Comparison of ENCODE assay signal across 12 cellular contexts in the genomic region with DNA sequence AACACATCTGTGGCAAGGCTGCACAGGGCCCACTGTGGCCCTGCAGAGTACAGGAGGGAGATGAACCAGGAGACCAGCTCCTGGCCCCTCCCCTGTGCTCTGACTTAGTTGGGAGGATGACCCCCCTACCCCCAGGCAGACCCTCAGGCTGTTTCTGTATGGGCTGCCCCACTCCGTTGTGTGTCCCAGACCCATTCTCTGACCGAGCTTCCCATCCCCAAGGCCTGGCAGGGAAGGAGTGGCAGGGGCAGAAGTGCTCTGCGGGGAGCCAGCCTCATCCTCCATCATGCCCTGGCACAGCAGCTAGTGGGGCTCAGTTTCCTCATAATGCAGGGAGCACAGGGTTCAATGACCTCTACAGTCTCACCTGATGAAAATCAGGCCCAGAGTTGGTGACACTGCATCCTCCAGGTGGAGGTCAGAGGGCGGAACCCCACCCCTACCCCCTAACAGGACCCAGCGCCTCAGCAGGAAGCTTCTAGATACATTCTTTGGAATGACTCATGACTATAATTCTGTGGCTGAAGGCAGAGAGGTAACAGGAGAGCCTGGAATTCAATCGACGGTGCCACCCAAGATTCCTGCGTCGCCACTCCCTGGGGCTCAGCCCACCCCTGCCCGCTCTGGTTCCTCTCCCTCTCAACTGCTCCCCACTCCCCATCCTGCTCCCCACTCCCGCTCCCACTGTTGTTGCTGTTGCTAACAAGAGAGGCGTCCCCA. TPM values are rescaled to one million over a fixed set of nuclear protein-coding genes. Genes with fewer than 3 reads are reported as not detected.
DNase-seq lines count a peak whose midpoint lies in the region; ATAC-seq, FAIRE-seq and TF ChIP-seq lines count a peak whose summit lies in the region.
"Had no signal": no experiment of that assay in that cellular context is flagged by ENCODE, and none has a peak within 500 bp of the region (broad histone marks: within the 10 kb centered on the region; RNA-seq: fewer than 3 reads in every experiment).

No MANE protein-coding gene starts in this region.

- CTCF ChIA-PET in HEK293T (lab: Yijun Ruan, JAX) = no interaction called here

- H2AFZ ChIP-seq in hepatocyte = no peak overlapping the region

- intact Hi-C loops in gastrocnemius medialis (cut with DNase I; ENCODE audit: low total_unique reads) = loop anchor here (1.0 to 2.0 kb wide), 2 partner anchors 25 to 43 kb away; no protein-coding TSS in a partner anchor
- intact Hi-C loops in activated T-helper 1 cell treated with anti-CD3 and anti-CD28 coated beads, Interleukin-12 subunit alpha, Interleukin-12 subunit beta, Interleukin-2, Interleukin-4 antibody, amounts not matched to agents 30 ng/mL and 10 ng/mL and 1 ng/mL, durations not matched to agents 14 hours and 24 hours and 36 hours (cut with micrococcal nuclease) = no loop called here

- H3K36me3 ChIP-seq in hepatocyte (replicated peaks; ENCODE audit: insufficient read depth, low read depth) (no peaks in the 10 kb centered on the region), gastrocnemius medialis (no peaks in the 10 kb centered on the region)
- H3K36me3 ChIP-seq: right lobe of liver had no signal

- H4K20me1 ChIP-seq in hepatocyte (ENCODE audit: insufficient read depth, poor library complexity, severe bottlenecking) = no peaks in the 10 kb centered on the region

- ATAC-seq in gastrocnemius medialis = peak; percentile 66 to 82
- no peak for ATAC-seq in GM19467 (IDR thresholded peaks at IDR 0.05; ENCODE audit: unreplicated experiment)

- peak; percentile 85 for DNase-seq in H54 (ENCODE audit: insufficient read length, low spot score)
- peak; percentile 48 for DNase-seq in amniotic epithelial cell (ENCODE audit: low read depth)
- peak; percentile 48 for DNase-seq in hepatocyte (ENCODE audit: low spot score)
- DNase-seq in gastrocnemius medialis = peak in 1 of 2 donors; percentile 45
- DNase-seq in HEK293T (ENCODE audit: extremely low spot score) = no peak
- DNase-seq in T-helper 9 cell = no peak
- DNase-seq in activated T-helper 1 cell treated with anti-CD3 and anti-CD28 coated beads, Interleukin-12 subunit alpha, Interleukin-12 subunit beta, Interleukin-2, Interleukin-4 antibody, amounts not matched to agents 30 ng/mL and 10 ng/mL and 1 ng/mL, durations not matched to agents 14 hours and 24 hours and 36 hours (ENCODE audit: low spot score) = no peak
- DNase-seq: activated CD4-positive, alpha-beta memory T cell treated with anti-CD3 and anti-CD28 coated beads for 36 hours; MM.1S; right lobe of liver; stimulated activated naive CD4-positive, alpha-beta T cell had no signal

- no peak overlapping the region for H3K4me2 ChIP-seq in hepatocyte

- H3K4me1 Mint-ChIP-seq in activated T-helper 1 cell treated with anti-CD3 and anti-CD28 coated beads, Interleukin-12 subunit alpha, Interleukin-12 subunit beta, Interleukin-2, Interleukin-4 antibody, amounts not matched to agents 30 ng/mL and 10 ng/mL and 1 ng/mL, durations not matched to agents 14 hours and 24 hours and 36 hours (ENCODE audit: low read depth) = no peaks in the 10 kb centered on the region

- H3K27me3 ChIP-seq in hepatocyte (no peaks in the 10 kb centered on the region), gastrocnemius medialis (no peaks in the 10 kb centered on the region)
- H3K27me3 ChIP-seq: right lobe of liver had no signal

- 81% methylated on average over 11 of the region's 12 CpGs for WGBS in hepatocyte (ENCODE audit: low lambda C conversion rate, missing lambda C conversion rate)

- no peaks in the 10 kb centered on the region for H3K9me3 Mint-ChIP-seq in activated T-helper 1 cell treated with anti-CD3 and anti-CD28 coated beads, Interleukin-12 subunit alpha, Interleukin-12 subunit beta, Interleukin-2, Interleukin-4 antibody, amounts not matched to agents 30 ng/mL and 10 ng/mL and 1 ng/mL, durations not matched to agents 14 hours and 24 hours and 36 hours
- H3K9me3 Mint-ChIP-seq: activated CD4-positive, alpha-beta memory T cell treated with anti-CD3 and anti-CD28 coated beads for 36 hours had no signal

- no peak overlapping the region for H3K4me3 ChIP-seq in hepatocyte
- no peak overlapping the region for H3K4me3 ChIP-seq in gastrocnemius medialis
- H3K4me3 ChIP-seq: right lobe of liver had no signal

- no peak overlapping the region for H3K4me3 Mint-ChIP-seq in activated T-helper 1 cell treated with anti-CD3 and anti-CD28 coated beads, Interleukin-12 subunit alpha, Interleukin-12 subunit beta, Interleukin-2, Interleukin-4 antibody, amounts not matched to agents 30 ng/mL and 10 ng/mL and 1 ng/mL, durations not matched to agents 14 hours and 24 hours and 36 hours
- H3K4me3 Mint-ChIP-seq: activated CD4-positive, alpha-beta memory T cell treated with anti-CD3 and anti-CD28 coated beads for 36 hours had no signal

- no peak overlapping the region for H3K27ac Mint-ChIP-seq in activated T-helper 1 cell treated with anti-CD3 and anti-CD28 coated beads, Interleukin-12 subunit alpha, Interleukin-12 subunit beta, Interleukin-2, Interleukin-4 antibody, amounts not matched to agents 30 ng/mL and 10 ng/mL and 1 ng/mL, durations not matched to agents 14 hours and 24 hours and 36 hours
- H3K27ac Mint-ChIP-seq: activated CD4-positive, alpha-beta memory T cell treated with anti-CD3 and anti-CD28 coated beads for 36 hours had no signal

- in situ Hi-C loops in gastrocnemius medialis (cut with MboI; ENCODE audit: low sequenced_read_pairs in 4 of 4) = no loop called here

- no peak for FAIRE-seq in H54 (lab: Jason Lieb, UNC)

- POLR2A ChIA-PET in HEK293T (lab: Yijun Ruan, JAX) = no interaction called here

- H3K4me1 ChIP-seq in hepatocyte (ENCODE audit: insufficient read depth) (peaks cover 11% of the 10 kb centered on the region), gastrocnemius medialis (peaks cover 41 to 61% of the 10 kb centered on the region in 2 donors)

- no peak for TF ChIP-seq POLR2A in H54 (IDR thresholded peaks at IDR 0.05; ENCODE audit: low read depth, low read length)
- no peak for TF ChIP-seq POLR2A in gastrocnemius medialis (IDR thresholded peaks at IDR 0.05)

- H3K27ac ChIP-seq in hepatocyte = peak overlapping the region; percentile 84
- peak overlapping the region; percentile 76 to 82 (median 79) for H3K27ac ChIP-seq in gastrocnemius medialis
- H3K27ac ChIP-seq: right lobe of liver had no signal

- H3K9me2 ChIP-seq in hepatocyte (replicated peaks; ENCODE audit: insufficient read depth) = no peaks in the 10 kb centered on the region

- no peaks in the 10 kb centered on the region for H3K36me3 Mint-ChIP-seq in activated T-helper 1 cell treated with anti-CD3 and anti-CD28 coated beads, Interleukin-12 subunit alpha, Interleukin-12 subunit beta, Interleukin-2, Interleukin-4 antibody, amounts not matched to agents 30 ng/mL and 10 ng/mL and 1 ng/mL, durations not matched to agents 14 hours and 24 hours and 36 hours (ENCODE audit: low read depth)
- H3K36me3 Mint-ChIP-seq: activated CD4-positive, alpha-beta memory T cell treated with anti-CD3 and anti-CD28 coated beads for 36 hours had no signal

- no peak for TF ChIP-seq CTCF in hepatocyte (IDR thresholded peaks at IDR 0.05; ENCODE audit: poor library complexity)
- TF ChIP-seq CTCF in gastrocnemius medialis (IDR thresholded peaks at IDR 0.05 in 4 of 5, conservative IDR thresholded peaks at IDR 0.05 in 1 of 5) = no peak

- peaks cover 10% of the 10 kb centered on the region for H3K27me3 Mint-ChIP-seq in activated T-helper 1 cell treated with anti-CD3 and anti-CD28 coated beads, Interleukin-12 subunit alpha, Interleukin-12 subunit beta, Interleukin-2, Interleukin-4 antibody, amounts not matched to agents 30 ng/mL and 10 ng/mL and 1 ng/mL, durations not matched to agents 14 hours and 24 hours and 36 hours (ENCODE audit: insufficient read depth)
- H3K27me3 Mint-ChIP-seq: activated CD4-positive, alpha-beta memory T cell treated with anti-CD3 and anti-CD28 coated beads for 36 hours had no signal

- H3K9me3 ChIP-seq in hepatocyte (ENCODE audit: low read depth) (no peaks in the 10 kb centered on the region), gastrocnemius medialis (no peaks in the 10 kb centered on the region)
- H3K9me3 ChIP-seq: right lobe of liver had no signal

- H3K79me2 ChIP-seq in hepatocyte = peaks cover 19% of the 10 kb centered on the region

TF ChIP-seq in HEK293T, 16 proteins besides CTCF, POLR2A, EP300 and RAD21:
- TF ChIP-seq ELF4 (IDR thresholded peaks at IDR 0.05) (no peak), HDGF (IDR thresholded peaks at IDR 0.05; ENCODE audit: borderline replicate concordance) (no peak), BHLHE40 (IDR thresholded peaks at IDR 0.05; ENCODE audit: borderline replicate concordance) (no peak), FOXA1 (IDR thresholded peaks at IDR 0.05) (no peak), L3MBTL2 (conservative IDR thresholded peaks at IDR 0.05) (no peak), FOXM1 (IDR thresholded peaks at IDR 0.05; ENCODE audit: borderline replicate concordance) (no peak), SP1 (IDR thresholded peaks at IDR 0.05) (no peak), ZNF384 (IDR thresholded peaks at IDR 0.05) (no peak)

RNA-seq across cellular contexts. Expression of gene PODXL, which starts 18.2 kb away (rescaled TPM):
- total RNA-seq in hepatocyte (52.8 and 77.3 TPM in 2 replicates), gastrocnemius medialis (10 to 100 TPM in 3 of 4 donors, 1 to 10 TPM in 1; 7.9 to 21.3 (median 13.2) TPM)
- 84.1 and 99.2 TPM in 2 replicates for polyA plus RNA-seq in hepatocyte
- total RNA-seq in activated T-helper 1 cell treated with anti-CD3 and anti-CD28 coated beads, Interleukin-12 subunit alpha, Interleukin-12 subunit beta, Interleukin-2, Interleukin-4 antibody, amounts not matched to agents 30 ng/mL and 10 ng/mL and 1 ng/mL, durations not matched to agents 14 hours and 24 hours and 36 hours = 0.75 and 1.3 TPM in 2 replicates

Comparison
In these comparisons a context has a peak if more than half of its experiments do, and no peak if none do; other contexts are left out.
1. DNase-seq: peak in H54 (single experiment), amniotic epithelial cell (single experiment) and hepatocyte (single experiment); none in HEK293T (single experiment), T-helper 9 cell (single experiment) and activated T-helper 1 cell treated with anti-CD3 and anti-CD28 coated beads, Interleukin-12 subunit alpha, Interleukin-12 subunit beta, Interleukin-2, Interleukin-4 antibody, amounts not matched to agents 30 ng/mL and 10 ng/mL and 1 ng/mL, durations not matched to agents 14 hours and 24 hours and 36 hours (single experiment).